In the genomic region with DNA sequence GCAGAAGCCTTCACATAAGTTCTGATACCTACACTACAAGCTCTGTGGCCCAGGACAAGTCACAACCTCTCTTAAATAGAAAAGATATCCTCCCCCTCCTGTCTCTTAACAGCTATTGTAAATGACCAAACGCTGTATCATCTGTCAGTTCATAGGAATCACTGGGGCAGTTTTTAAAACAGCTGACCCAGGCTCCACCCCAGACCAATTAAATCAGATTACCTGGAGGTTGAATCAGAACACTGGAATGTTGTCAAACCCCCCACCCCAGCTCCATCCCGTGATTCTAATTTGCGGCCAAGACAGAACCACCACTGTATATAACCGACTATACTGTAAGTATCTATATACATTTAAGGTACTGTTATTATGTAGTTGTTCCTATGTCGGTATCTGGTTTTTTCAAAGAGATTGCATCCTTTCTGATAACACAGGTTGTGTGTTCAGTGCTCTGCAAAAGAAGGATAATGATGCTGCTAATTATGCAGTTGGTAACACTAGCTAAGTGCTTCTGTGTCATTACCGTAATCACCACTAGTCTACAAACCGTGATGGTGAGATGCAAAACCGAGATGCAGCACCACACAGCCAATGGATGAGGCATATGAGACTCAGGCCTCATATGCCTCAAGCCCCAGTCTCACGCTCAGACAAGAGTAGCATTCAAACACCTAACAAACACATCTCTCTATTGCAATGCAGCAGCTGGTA, we compare ENCODE assay signal across 1 cellular context.
TF ChIP-seq lines count a peak whose summit lies in the region.

No MANE protein-coding gene starts in this region.

TF ChIP-seq in GM23338, 12 proteins besides CTCF, POLR2A, EP300 and RAD21 (continued from another document):
- TF ChIP-seq, protein P1, sequence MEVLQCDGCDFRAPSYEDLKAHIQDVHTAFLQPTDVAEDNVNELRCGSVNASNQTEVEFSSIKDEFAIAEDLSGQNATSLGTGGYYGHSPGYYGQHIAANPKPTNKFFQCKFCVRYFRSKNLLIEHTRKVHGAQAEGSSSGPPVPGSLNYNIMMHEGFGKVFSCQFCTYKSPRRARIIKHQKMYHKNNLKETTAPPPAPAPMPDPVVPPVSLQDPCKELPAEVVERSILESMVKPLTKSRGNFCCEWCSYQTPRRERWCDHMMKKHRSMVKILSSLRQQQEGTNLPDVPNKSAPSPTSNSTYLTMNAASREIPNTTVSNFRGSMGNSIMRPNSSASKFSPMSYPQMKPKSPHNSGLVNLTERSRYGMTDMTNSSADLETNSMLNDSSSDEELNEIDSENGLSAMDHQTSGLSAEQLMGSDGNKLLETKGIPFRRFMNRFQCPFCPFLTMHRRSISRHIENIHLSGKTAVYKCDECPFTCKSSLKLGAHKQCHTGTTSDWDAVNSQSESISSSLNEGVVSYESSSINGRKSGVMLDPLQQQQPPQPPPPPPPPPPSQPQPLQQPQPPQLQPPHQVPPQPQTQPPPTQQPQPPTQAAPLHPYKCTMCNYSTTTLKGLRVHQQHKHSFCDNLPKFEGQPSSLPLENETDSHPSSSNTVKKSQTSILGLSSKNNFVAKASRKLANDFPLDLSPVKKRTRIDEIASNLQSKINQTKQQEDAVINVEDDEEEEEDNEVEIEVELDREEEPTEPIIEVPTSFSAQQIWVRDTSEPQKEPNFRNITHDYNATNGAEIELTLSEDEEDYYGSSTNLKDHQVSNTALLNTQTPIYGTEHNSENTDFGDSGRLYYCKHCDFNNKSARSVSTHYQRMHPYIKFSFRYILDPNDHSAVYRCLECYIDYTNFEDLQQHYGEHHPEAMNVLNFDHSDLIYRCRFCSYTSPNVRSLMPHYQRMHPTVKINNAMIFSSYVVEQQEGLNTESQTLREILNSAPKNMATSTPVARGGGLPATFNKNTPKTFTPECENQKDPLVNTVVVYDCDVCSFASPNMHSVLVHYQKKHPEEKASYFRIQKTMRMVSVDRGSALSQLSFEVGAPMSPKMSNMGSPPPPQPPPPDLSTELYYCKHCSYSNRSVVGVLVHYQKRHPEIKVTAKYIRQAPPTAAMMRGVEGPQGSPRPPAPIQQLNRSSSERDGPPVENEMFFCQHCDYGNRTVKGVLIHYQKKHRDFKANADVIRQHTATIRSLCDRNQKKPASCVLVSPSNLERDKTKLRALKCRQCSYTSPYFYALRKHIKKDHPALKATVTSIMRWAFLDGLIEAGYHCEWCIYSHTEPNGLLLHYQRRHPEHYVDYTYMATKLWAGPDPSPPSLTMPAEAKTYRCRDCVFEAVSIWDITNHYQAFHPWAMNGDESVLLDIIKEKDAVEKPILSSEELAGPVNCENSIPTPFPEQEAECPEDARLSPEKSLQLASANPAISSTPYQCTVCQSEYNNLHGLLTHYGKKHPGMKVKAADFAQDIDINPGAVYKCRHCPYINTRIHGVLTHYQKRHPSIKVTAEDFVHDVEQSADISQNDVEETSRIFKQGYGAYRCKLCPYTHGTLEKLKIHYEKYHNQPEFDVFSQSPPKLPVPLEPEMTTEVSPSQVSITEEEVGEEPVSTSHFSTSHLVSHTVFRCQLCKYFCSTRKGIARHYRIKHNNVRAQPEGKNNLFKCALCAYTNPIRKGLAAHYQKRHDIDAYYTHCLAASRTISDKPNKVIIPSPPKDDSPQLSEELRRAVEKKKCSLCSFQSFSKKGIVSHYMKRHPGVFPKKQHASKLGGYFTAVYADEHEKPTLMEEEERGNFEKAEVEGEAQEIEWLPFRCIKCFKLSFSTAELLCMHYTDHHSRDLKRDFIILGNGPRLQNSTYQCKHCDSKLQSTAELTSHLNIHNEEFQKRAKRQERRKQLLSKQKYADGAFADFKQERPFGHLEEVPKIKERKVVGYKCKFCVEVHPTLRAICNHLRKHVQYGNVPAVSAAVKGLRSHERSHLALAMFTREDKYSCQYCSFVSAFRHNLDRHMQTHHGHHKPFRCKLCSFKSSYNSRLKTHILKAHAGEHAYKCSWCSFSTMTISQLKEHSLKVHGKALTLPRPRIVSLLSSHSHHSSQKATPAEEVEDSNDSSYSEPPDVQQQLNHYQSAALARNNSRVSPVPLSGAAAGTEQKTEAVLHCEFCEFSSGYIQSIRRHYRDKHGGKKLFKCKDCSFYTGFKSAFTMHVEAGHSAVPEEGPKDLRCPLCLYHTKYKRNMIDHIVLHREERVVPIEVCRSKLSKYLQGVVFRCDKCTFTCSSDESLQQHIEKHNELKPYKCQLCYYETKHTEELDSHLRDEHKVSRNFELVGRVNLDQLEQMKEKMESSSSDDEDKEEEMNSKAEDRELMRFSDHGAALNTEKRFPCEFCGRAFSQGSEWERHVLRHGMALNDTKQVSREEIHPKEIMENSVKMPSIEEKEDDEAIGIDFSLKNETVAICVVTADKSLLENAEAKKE (CRISPR knock-in tag; IDR thresholded peaks at IDR 0.05): no peak
- TF ChIP-seq NANOG (IDR thresholded peaks at IDR 0.05; ENCODE audit: borderline replicate concordance) (no peak), EZH2phosphoT487 (IDR thresholded peaks at IDR 0.05; ENCODE audit: unreplicated experiment) (no peak), EZH2 (IDR thresholded peaks at IDR 0.05; ENCODE audit: low read depth, unreplicated experiment) (no peak), CREB1 (CRISPR knock-in tag; IDR thresholded peaks at IDR 0.05; ENCODE audit: low read depth) (no peak)
